ENCODE assay signal across 9 cellular contexts in genomic region chr1:61253059-61253735, GRCh38.
A peak's percentile ranks its signal among the peaks of the same experiment; 100 is the strongest.
DNase-seq lines count a peak whose midpoint lies in the region; ATAC-seq and TF ChIP-seq lines count a peak whose summit lies in the region.
"Had no signal": no experiment of that assay in that cellular context is flagged by ENCODE, and none has a peak within 500 bp of the region (broad histone marks: within the 10 kb centered on the region; RNA-seq: fewer than 3 reads in every experiment).

No MANE protein-coding gene starts in this region.

- H3K27ac ChIP-seq in SJCRH30 (no peak overlapping the region), tibial nerve (peak overlapping the region in 3 of 4 donors; percentile 15 to 76 (median 53))

- no peak overlapping the region for H3K27ac Mint-ChIP-seq in activated T-helper 2 cell treated with anti-CD3 and anti-CD28 coated beads, Interferon-gamma antibody, Interleukin-2, Interleukin-4, amounts not matched to agents 10 μg/mL and 5 μg/mL and 100 μg/mL, durations not matched to agents 14 hours and 24 hours and 36 hours
- H3K27ac Mint-ChIP-seq: T-cell had no signal

- peak in 1 of 2 donors; percentile 84 for TF ChIP-seq EP300 in tibial nerve (IDR thresholded peaks at IDR 0.05)

- H3K36me3 ChIP-seq in SJCRH30 (no peaks in the 10 kb centered on the region; the same call in 1 of the 2 replicates), tibial nerve (no peaks in the 10 kb centered on the region)

- intact Hi-C loops in left ventricle myocardium superior (cut with micrococcal nuclease) = no loop called here
- intact Hi-C loops in activated T-helper 2 cell treated with anti-CD3 and anti-CD28 coated beads, Interferon-gamma antibody, Interleukin-2, Interleukin-4, amounts not matched to agents 10 μg/mL and 5 μg/mL and 100 μg/mL, durations not matched to agents 14 hours and 24 hours and 36 hours (cut with micrococcal nuclease) = no loop called here

- ATAC-seq in left ventricle myocardium superior (peak; percentile 85), GM21737 (IDR thresholded peaks at IDR 0.05; ENCODE audit: unreplicated experiment) (no peak)

- WGBS in tibial nerve, 2 donors = 68 to 88% methylated on average over 2 of the region's 2 CpGs

- no peak for TF ChIP-seq CTCF in tibial nerve (IDR thresholded peaks at IDR 0.05)
- no peak for TF ChIP-seq CTCF in GM13977 (IDR thresholded peaks at IDR 0.05; ENCODE audit: extremely low read depth, insufficient read depth, missing control alignments)

- H3K27me3 ChIP-seq in SJCRH30 (no peaks in the 10 kb centered on the region), tibial nerve (no peaks in the 10 kb centered on the region)

- peaks cover 3% of the 10 kb centered on the region for H3K27me3 Mint-ChIP-seq in activated T-helper 2 cell treated with anti-CD3 and anti-CD28 coated beads, Interferon-gamma antibody, Interleukin-2, Interleukin-4, amounts not matched to agents 10 μg/mL and 5 μg/mL and 100 μg/mL, durations not matched to agents 14 hours and 24 hours and 36 hours (ENCODE audit: low read depth)

- H3K9me3 ChIP-seq in SJCRH30 (replicated peaks) (no peaks in the 10 kb centered on the region), tibial nerve (no peaks in the 10 kb centered on the region)

- TF ChIP-seq POLR2A in tibial nerve (IDR thresholded peaks at IDR 0.05) = no peak

- peaks cover 23% of the 10 kb centered on the region; the same call in 1 of the 2 replicates for H3K4me1 ChIP-seq in SJCRH30
- peaks cover 0 to 63% (median 21%) of the 10 kb centered on the region in 4 donors for H3K4me1 ChIP-seq in tibial nerve

- in situ Hi-C loops in GM13977 (cut with MboI; ENCODE audit: low pct_unique_long_range_greater_than_20kb, low sequenced_read_pairs, unreplicated experiment) = no loop called here

- no peaks in the 10 kb centered on the region for H3K9me3 Mint-ChIP-seq in activated T-helper 2 cell treated with anti-CD3 and anti-CD28 coated beads, Interferon-gamma antibody, Interleukin-2, Interleukin-4, amounts not matched to agents 10 μg/mL and 5 μg/mL and 100 μg/mL, durations not matched to agents 14 hours and 24 hours and 36 hours
- H3K9me3 Mint-ChIP-seq: T-cell had no signal

- H3K36me3 Mint-ChIP-seq in activated T-helper 2 cell treated with anti-CD3 and anti-CD28 coated beads, Interferon-gamma antibody, Interleukin-2, Interleukin-4, amounts not matched to agents 10 μg/mL and 5 μg/mL and 100 μg/mL, durations not matched to agents 14 hours and 24 hours and 36 hours (ENCODE audit: low read depth) = no peaks in the 10 kb centered on the region
- H3K36me3 Mint-ChIP-seq: T-cell had no signal

- no peak overlapping the region for H3K4me3 ChIP-seq in SJCRH30
- H3K4me3 ChIP-seq in tibial nerve = no peak overlapping the region

- DNase-seq in AG08395 (ENCODE audit: low spot score) (peak; percentile 6), KG1 (lab: John Stamatoyannopoulos, UW) (peak; percentile 40), SJCRH30 (peak; percentile 63 to 78), left ventricle myocardium superior (peak; percentile 73), tibial nerve (ENCODE audit: low spot score in 2 of 2) (peak; percentile 89 to 96), GM13977 (ENCODE audit: low spot score) (no peak)
- no peak for DNase-seq in activated T-helper 2 cell treated with anti-CD3 and anti-CD28 coated beads, Interferon-gamma antibody, Interleukin-2, Interleukin-4, amounts not matched to agents 10 μg/mL and 5 μg/mL and 100 μg/mL, durations not matched to agents 14 hours and 24 hours and 36 hours (ENCODE audit: low spot score)

- no peak overlapping the region for H3K4me3 Mint-ChIP-seq in activated T-helper 2 cell treated with anti-CD3 and anti-CD28 coated beads, Interferon-gamma antibody, Interleukin-2, Interleukin-4, amounts not matched to agents 10 μg/mL and 5 μg/mL and 100 μg/mL, durations not matched to agents 14 hours and 24 hours and 36 hours (ENCODE audit: low read depth)
- H3K4me3 Mint-ChIP-seq: T-cell had no signal

- H3K4me1 Mint-ChIP-seq in activated T-helper 2 cell treated with anti-CD3 and anti-CD28 coated beads, Interferon-gamma antibody, Interleukin-2, Interleukin-4, amounts not matched to agents 10 μg/mL and 5 μg/mL and 100 μg/mL, durations not matched to agents 14 hours and 24 hours and 36 hours (ENCODE audit: low read depth) = peaks cover 4% of the 10 kb centered on the region

Comparison
In these comparisons a context has a peak if more than half of its experiments do, and no peak if none do; other contexts are left out.
1. DNase-seq: peak in AG08395 (single experiment), KG1 (single experiment), SJCRH30 (2 of 2), left ventricle myocardium superior (single experiment) and tibial nerve (2 of 2); none in activated T-helper 2 cell treated with anti-CD3 and anti-CD28 coated beads, Interferon-gamma antibody, Interleukin-2, Interleukin-4, amounts not matched to agents 10 μg/mL and 5 μg/mL and 100 μg/mL, durations not matched to agents 14 hours and 24 hours and 36 hours (single experiment) and GM13977 (single experiment).